ENCODE assay signal across 13 cellular contexts in the genomic region with DNA sequence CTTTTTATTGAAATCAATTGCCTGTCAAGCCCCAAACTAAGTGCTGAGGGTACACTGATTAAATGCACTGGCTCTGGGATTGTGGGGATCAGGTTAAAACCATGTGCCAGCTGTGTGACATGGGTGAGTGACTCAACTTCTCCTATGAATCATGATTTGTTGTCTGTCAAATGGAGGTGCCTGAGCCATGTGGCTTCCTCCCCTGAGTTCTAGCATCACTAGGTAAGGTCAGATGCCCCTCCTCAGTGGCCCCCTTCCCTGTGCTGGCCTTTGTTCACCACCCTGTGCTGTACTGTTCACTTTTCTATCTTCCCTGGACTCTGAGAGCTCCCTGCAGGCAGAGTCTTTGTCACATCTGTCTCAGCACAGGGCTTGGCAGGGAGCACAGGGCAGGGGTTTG. TPM values are rescaled to one million over a fixed set of nuclear protein-coding genes. Genes with fewer than 3 reads are reported as not detected.
DNase-seq lines count a peak whose midpoint lies in the region; ATAC-seq and TF ChIP-seq lines count a peak whose summit lies in the region.
"Had no signal": no experiment of that assay in that cellular context is flagged by ENCODE, and none has a peak within 500 bp of the region (broad histone marks: within the 10 kb centered on the region; RNA-seq: fewer than 3 reads in every experiment).

No MANE protein-coding gene starts in this region.

- TF ChIP-seq CTCF in PC-3 (conservative IDR thresholded peaks at IDR 0.05; ENCODE audit: low read depth, low read length), result no peak

- H3K4me2 ChIP-seq in PC-3 (ENCODE audit: low read length), result no peak overlapping the region

- ATAC-seq in activated CD4-positive, alpha-beta T cell treated with anti-CD3 and anti-CD28 coated beads for 36 hours, result peak; percentile 74
- no peak; the same call in 1 of the 2 replicates for ATAC-seq in PC-3
- peak; percentile 73 to 83 for ATAC-seq in activated naive CD4-positive, alpha-beta T cell treated with anti-CD3 and anti-CD28 coated beads, Interleukin-2, amount 50 U/mL, for 72 hours
- ATAC-seq: heart right ventricle had no signal

- no peaks in the 10 kb centered on the region for H3K9me3 ChIP-seq in PC-3 (ENCODE audit: low read length)
- H3K9me3 ChIP-seq: heart right ventricle had no signal

- no peaks in the 10 kb centered on the region for H3K36me3 ChIP-seq in PC-3 (ENCODE audit: low read depth, low read length)
- H3K36me3 ChIP-seq: cardiac muscle cell, heart right ventricle had no signal

- CTCF ChIA-PET in activated CD4-positive, alpha-beta T cell treated with anti-CD3 and anti-CD28 coated beads for 36 hours (lab: Charles Lee), result no interaction called here
- CTCF ChIA-PET in PC-3 (lab: Charles Lee), result no interaction called here

- no peaks in the 10 kb centered on the region for H3K36me3 Mint-ChIP-seq in activated CD4-positive, alpha-beta T cell treated with anti-CD3 and anti-CD28 coated beads for 36 hours (ENCODE audit: low read depth)
- peaks cover 0 to 2% of the 10 kb centered on the region in 2 donors for H3K36me3 Mint-ChIP-seq in activated naive CD4-positive, alpha-beta T cell treated with anti-CD3 and anti-CD28 coated beads, Interleukin-2, amount 50 U/mL, for 72 hours

- H3K9me2 ChIP-seq in PC-3 (replicated peaks; ENCODE audit: low read length), result no peaks in the 10 kb centered on the region

- H3F3A ChIP-seq in PC-3 (ENCODE audit: low read length, unreplicated experiment), result no peaks in the 10 kb centered on the region

- H3K4me3 ChIP-seq in PC-3 (ENCODE audit: low read length), result no peak overlapping the region
- H3K4me3 ChIP-seq: cardiac muscle cell, heart right ventricle, skin epidermis had no signal

- peak overlapping the region; percentile 44 for H3K27ac Mint-ChIP-seq in activated CD4-positive, alpha-beta T cell treated with anti-CD3 and anti-CD28 coated beads for 36 hours
- H3K27ac Mint-ChIP-seq in activated naive CD4-positive, alpha-beta T cell treated with anti-CD3 and anti-CD28 coated beads, Interleukin-2, amount 50 U/mL, for 72 hours, result peak overlapping the region in 1 of 2 donors; percentile 57
- H3K27ac Mint-ChIP-seq: activated T-helper 1 cell treated with anti-CD3 and anti-CD28 coated beads, Interleukin-12 subunit alpha, Interleukin-12 subunit beta, Interleukin-2, Interleukin-4 antibody, amounts not matched to agents 30 ng/mL and 10 ng/mL and 1 ng/mL, durations not matched to agents 14 hours and 24 hours and 36 hours had no signal

- intact Hi-C loops in activated CD4-positive, alpha-beta T cell treated with anti-CD3 and anti-CD28 coated beads for 36 hours (cut with DNase I, micrococcal nuclease), result no loop called here
- intact Hi-C loops in PC-3 (cut with micrococcal nuclease), result no loop called here

- H3K4me3 Mint-ChIP-seq in activated CD4-positive, alpha-beta T cell treated with anti-CD3 and anti-CD28 coated beads for 36 hours, result no peak overlapping the region
- H3K4me3 Mint-ChIP-seq: activated T-helper 1 cell treated with anti-CD3 and anti-CD28 coated beads, Interleukin-12 subunit alpha, Interleukin-12 subunit beta, Interleukin-2, Interleukin-4 antibody, amounts not matched to agents 30 ng/mL and 10 ng/mL and 1 ng/mL, durations not matched to agents 14 hours and 24 hours and 36 hours; neural crest cell had no signal

- H3K79me2 ChIP-seq in PC-3 (ENCODE audit: low read length), result no peaks in the 10 kb centered on the region

- no peak overlapping the region for H3K27ac ChIP-seq in PC-3 (ENCODE audit: low read length)
- H3K27ac ChIP-seq: cardiac muscle cell, heart right ventricle, skin epidermis had no signal

- H3K27me3 Mint-ChIP-seq in activated CD4-positive, alpha-beta T cell treated with anti-CD3 and anti-CD28 coated beads for 36 hours, result peaks cover 11% of the 10 kb centered on the region

- no TSS peak for BruUV-seq in PC-3 (replicated peaks; lab: Mats Ljungman, UMichigan)

- H3K27me3 ChIP-seq in PC-3 (ENCODE audit: low read length), result peaks cover 9% of the 10 kb centered on the region; the same call in 1 of the 2 replicates
- H3K27me3 ChIP-seq: cardiac muscle cell had no signal

- H3K4me1 Mint-ChIP-seq in activated CD4-positive, alpha-beta T cell treated with anti-CD3 and anti-CD28 coated beads for 36 hours, result peaks cover 39% of the 10 kb centered on the region

- POLR2A ChIA-PET in activated CD4-positive, alpha-beta T cell treated with anti-CD3 and anti-CD28 coated beads for 36 hours (lab: Charles Lee), result no interaction called here
- POLR2A ChIA-PET in PC-3 (lab: Charles Lee; ENCODE audit: unreplicated experiment), result no interaction called here

- H3K9ac ChIP-seq in PC-3 (ENCODE audit: low read length), result no peak overlapping the region

- H2AFZ ChIP-seq in PC-3 (ENCODE audit: low read length), result no peak overlapping the region

- H4K20me1 ChIP-seq in PC-3 (ENCODE audit: low read length), result no peaks in the 10 kb centered on the region

- peak; percentile 63 for DNase-seq in activated CD4-positive, alpha-beta T cell treated with anti-CD3 and anti-CD28 coated beads for 36 hours
- no peak for DNase-seq in activated CD4-positive, alpha-beta T cell treated with anti-CD3 and anti-CD28 coated beads for 1 hour
- DNase-seq in PC-3 (peak; percentile 64), cerebellum (ENCODE audit: low spot score) (no peak), amygdala (lab: John Stamatoyannopoulos, UW) (no peak), midbrain (lab: John Stamatoyannopoulos, UW) (no peak)
- peak; percentile 8 to 50 for DNase-seq in activated naive CD4-positive, alpha-beta T cell treated with anti-CD3 and anti-CD28 coated beads, Interleukin-2, amount 50 U/mL, for 72 hours (ENCODE audit: low spot score in 2 of 2)
- DNase-seq in stimulated activated CD4-positive, alpha-beta T cell treated with anti-CD3 and anti-CD28 coated beads, Interleukin-2, amount 100 ng/mL, for 4 hours (ENCODE audit: low read depth), result peak; percentile 23
- DNase-seq: heart right ventricle had no signal

- H3K9me3 Mint-ChIP-seq in activated CD4-positive, alpha-beta T cell treated with anti-CD3 and anti-CD28 coated beads for 36 hours (ENCODE audit: low read depth), result no peaks in the 10 kb centered on the region
- H3K9me3 Mint-ChIP-seq in activated naive CD4-positive, alpha-beta T cell treated with anti-CD3 and anti-CD28 coated beads, Interleukin-2, amount 50 U/mL, for 72 hours, result no peaks in the 10 kb centered on the region
- H3K9me3 Mint-ChIP-seq: activated T-helper 1 cell treated with anti-CD3 and anti-CD28 coated beads, Interleukin-12 subunit alpha, Interleukin-12 subunit beta, Interleukin-2, Interleukin-4 antibody, amounts not matched to agents 30 ng/mL and 10 ng/mL and 1 ng/mL, durations not matched to agents 14 hours and 24 hours and 36 hours; neural crest cell had no signal

- peaks cover 21% of the 10 kb centered on the region for H3K4me1 ChIP-seq in PC-3 (ENCODE audit: insufficient read depth, low read length)

RNA-seq across cellular contexts. Expression of a gene that starts 43.6 kb away (rescaled TPM):
- total RNA-seq in activated CD4-positive, alpha-beta T cell treated with anti-CD3 and anti-CD28 coated beads for 36 hours, result under 1 TPM in 1 of 2 experiments, not detected in 1; 0.05 TPM
- total RNA-seq in PC-3 (2014; rRNA removed), result not detected in 2 replicates
- total RNA-seq in activated naive CD4-positive, alpha-beta T cell treated with anti-CD3 and anti-CD28 coated beads, Interleukin-2, amount 50 U/mL, for 72 hours, result not detected
- 72.1 TPM for total RNA-seq in cerebellum
- total RNA-seq: activated T-helper 1 cell treated with anti-CD3 and anti-CD28 coated beads, Interleukin-12 subunit alpha, Interleukin-12 subunit beta, Interleukin-2, Interleukin-4 antibody, amounts not matched to agents 30 ng/mL and 10 ng/mL and 1 ng/mL, durations not matched to agents 14 hours and 24 hours and 36 hours had no signal

Comparison
In these comparisons a context has a peak if more than half of its experiments do, and no peak if none do; other contexts are left out.
1. DNase-seq: peak in activated CD4-positive, alpha-beta T cell treated with anti-CD3 and anti-CD28 coated beads for 36 hours (single experiment), PC-3 (single experiment), activated naive CD4-positive, alpha-beta T cell treated with anti-CD3 and anti-CD28 coated beads, Interleukin-2, amount 50 U/mL, for 72 hours (2 of 2) and stimulated activated CD4-positive, alpha-beta T cell treated with anti-CD3 and anti-CD28 coated beads, Interleukin-2, amount 100 ng/mL, for 4 hours (single experiment); none in activated CD4-positive, alpha-beta T cell treated with anti-CD3 and anti-CD28 coated beads for 1 hour (single experiment), cerebellum (single experiment), amygdala (0 of 56) and midbrain (single experiment).
2. RNA of a gene that starts 43.6 kb away (total RNA-seq): 72.1 TPM in cerebellum (single experiment); 0.05 TPM in activated CD4-positive, alpha-beta T cell treated with anti-CD3 and anti-CD28 coated beads for 36 hours, not detected in activated naive CD4-positive, alpha-beta T cell treated with anti-CD3 and anti-CD28 coated beads, Interleukin-2, amount 50 U/mL, for 72 hours and not detected in PC-3; every median in the first group is over 10 times any median in the second.